15 cellular contexts compared by ENCODE assay signal in the genomic region with DNA sequence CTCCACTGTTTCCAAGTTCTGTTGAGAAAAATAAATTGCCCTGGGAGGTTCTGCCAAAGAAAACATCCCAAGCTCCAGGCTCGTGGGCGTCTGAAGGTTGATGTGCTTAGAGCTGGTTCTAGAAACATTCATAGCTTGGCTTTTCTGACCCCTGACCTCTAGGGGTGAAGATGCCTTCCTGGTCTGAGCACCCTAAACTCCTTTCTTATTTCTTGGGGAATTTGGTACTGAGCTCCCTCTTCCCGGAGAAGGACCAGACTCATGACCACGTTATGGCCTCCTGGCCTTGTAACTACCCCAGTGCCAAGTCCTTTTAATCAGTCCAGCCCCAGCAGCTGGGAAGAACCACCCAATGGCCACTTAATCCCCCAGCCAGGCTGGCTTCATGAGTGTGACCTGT.
"Had no signal": no experiment of that assay in that cellular context is flagged by ENCODE, and none has a peak within 500 bp of the region (broad histone marks: within the 10 kb centered on the region; RNA-seq: fewer than 3 reads in every experiment).

No MANE protein-coding gene starts in this region.

- H3K9me3 Mint-ChIP-seq: activated naive CD4-positive, alpha-beta T cell treated with anti-CD3 and anti-CD28 coated beads, Interleukin-2, amount 50 U/mL, for 72 hours; activated T-cell treated with anti-CD3 and anti-CD28 coated beads, Interleukin-2, amount 50 U/mL, for 24 hours; effector memory CD8-positive, alpha-beta T cell; natural killer cell; stimulated activated naive CD8-positive, alpha-beta T cell treated with anti-CD3 and anti-CD28 coated beads, Interleukin-15, amount 100 ng/mL, for 72 hours had no signal

- H3K27ac Mint-ChIP-seq: activated T-cell treated with anti-CD3 and anti-CD28 coated beads, Interleukin-2, amount 50 U/mL, for 24 hours; effector memory CD8-positive, alpha-beta T cell; immature natural killer cell; natural killer cell; progenitor cell of endocrine pancreas; stimulated activated naive CD8-positive, alpha-beta T cell treated with anti-CD3 and anti-CD28 coated beads, Interleukin-15, amount 100 ng/mL, for 72 hours had no signal

- H3K4me3 Mint-ChIP-seq: activated T-cell treated with anti-CD3 and anti-CD28 coated beads, Interleukin-2, amount 50 U/mL, for 24 hours; effector memory CD8-positive, alpha-beta T cell; immature natural killer cell; natural killer cell; stimulated activated naive CD8-positive, alpha-beta T cell treated with anti-CD3 and anti-CD28 coated beads, Interleukin-15, amount 100 ng/mL, for 72 hours had no signal

- DNase-seq: activated effector memory CD4-positive, alpha-beta T cell treated with anti-CD3 and anti-CD28 coated beads, Interleukin-2, amount 50 U/mL, for 16 hours; activated T-cell treated with anti-CD3 and anti-CD28 coated beads, Interleukin-2, amount 50 U/mL, for 24 hours; anterior cingulate cortex; effector memory CD8-positive, alpha-beta T cell; immature natural killer cell; left cardiac atrium; natural killer cell; nucleus accumbens; SIG-M5; stimulated activated CD4-positive, alpha-beta T cell treated with anti-CD3 and anti-CD28 coated beads, Interleukin-4, amount 100 ng/mL, for 24 hours; stimulated activated naive CD8-positive, alpha-beta T cell treated with anti-CD3 and anti-CD28 coated beads, Interleukin-15, amount 100 ng/mL, for 72 hours; T-helper 2 cell; trophoblast cell had no signal

- H3K36me3 Mint-ChIP-seq: activated naive CD4-positive, alpha-beta T cell treated with anti-CD3 and anti-CD28 coated beads, Interleukin-2, amount 50 U/mL, for 72 hours; immature natural killer cell; natural killer cell had no signal

- ATAC-seq: activated naive CD4-positive, alpha-beta T cell treated with anti-CD3 and anti-CD28 coated beads, Interleukin-2, amount 50 U/mL, for 72 hours; effector memory CD8-positive, alpha-beta T cell; left cardiac atrium; natural killer cell; stimulated activated naive CD8-positive, alpha-beta T cell treated with anti-CD3 and anti-CD28 coated beads, Interleukin-15, amount 100 ng/mL, for 72 hours had no signal

- H3K27me3 Mint-ChIP-seq: activated T-cell treated with anti-CD3 and anti-CD28 coated beads, Interleukin-2, amount 50 U/mL, for 24 hours; stimulated activated naive CD8-positive, alpha-beta T cell treated with anti-CD3 and anti-CD28 coated beads, Interleukin-15, amount 100 ng/mL, for 72 hours had no signal

- H3K4me1 Mint-ChIP-seq: immature natural killer cell; natural killer cell; stimulated activated naive CD8-positive, alpha-beta T cell treated with anti-CD3 and anti-CD28 coated beads, Interleukin-15, amount 100 ng/mL, for 72 hours had no signal
